In the genomic region with DNA sequence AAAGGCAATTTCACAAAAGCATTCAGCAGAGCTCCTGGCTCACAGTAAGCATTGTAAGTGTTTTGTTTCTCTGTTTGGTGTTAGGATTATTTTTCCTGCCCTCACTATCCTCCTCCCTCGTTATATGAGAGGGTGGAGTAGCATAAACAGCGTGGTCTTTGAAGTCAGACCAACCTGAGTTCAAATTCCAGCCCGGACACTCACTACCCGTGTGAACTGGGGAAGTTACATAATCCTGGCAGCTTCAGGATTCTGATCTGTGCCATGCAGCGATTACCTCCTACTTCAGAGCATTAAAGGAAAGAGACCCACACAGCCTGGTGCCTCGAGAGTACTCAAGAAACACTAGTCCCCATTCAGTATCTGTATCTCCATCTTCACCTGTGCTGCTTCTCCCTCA, we compare ENCODE assay signal across 34 cellular contexts.
A peak's percentile ranks its signal among the peaks of the same experiment; 100 is the strongest.
DNase-seq lines count a peak whose midpoint lies in the region; ATAC-seq and TF ChIP-seq lines count a peak whose summit lies in the region.
"Had no signal": no experiment of that assay in that cellular context is flagged by ENCODE, and none has a peak within 500 bp of the region (broad histone marks: within the 10 kb centered on the region; RNA-seq: fewer than 3 reads in every experiment).

No MANE protein-coding gene starts in this region.

- no peak for ATAC-seq in GM19395 (IDR thresholded peaks at IDR 0.05; ENCODE audit: unreplicated experiment)
- no peak for ATAC-seq in upper lobe of left lung (ENCODE audit: low FRiP score in 2 of 2)
- ATAC-seq: activated T-cell treated with anti-CD3 and anti-CD28 coated beads, Interleukin-2, amount 50 U/mL, for 4 hours; foreskin keratinocyte; left ventricle myocardium superior; pancreas; stimulated activated memory B cell treated with anti-CD40 and anti-IgM and Interleukin-4, amounts not matched to agents 10 μg/mL and 1 μg/mL and 100 μg/mL, for 72 hours had no signal

- peak; percentile 6 for DNase-seq in EH (ENCODE audit: low read depth)
- DNase-seq in SW480 (ENCODE audit: low spot score), result peak; percentile 47
- peak; percentile 44 for DNase-seq in fibroblast of peridontal ligament (ENCODE audit: extremely low read depth)
- no peak for DNase-seq in osteoblast (ENCODE audit: insufficient read length, low spot score, missing footprints)
- DNase-seq in SK-N-DZ (ENCODE audit: low spot score), result no peak
- DNase-seq in CD14-positive monocyte (ENCODE audit: low spot score), result no peak
- DNase-seq in upper lobe of left lung, result no peak
- DNase-seq: 8988T; activated CD4-positive, alpha-beta T cell treated with anti-CD3 and anti-CD28 coated beads, Interleukin-2, amount 10 ng/mL, durations not matched to agents 7 days and 5 days; activated T-cell treated with anti-CD3 and anti-CD28 coated beads, Interleukin-2, amount 50 U/mL, for 4 hours; CD4-positive, CD25-positive, alpha-beta regulatory T cell; effector CD8-positive, alpha-beta T cell; erythroblast; foreskin keratinocyte; hypothalamus; Kasumi-1; left ventricle myocardium superior; NCI-H1092 treated with DMSO at 0.1 percent for 48 hours; NCI-H187 treated with DMSO at 0.1 percent for 48 hours; NCI-H2171 treated with DMSO at 0.1 percent for 48 hours; NCI-H526; nephron progenitor cell; NK-92 treated with Interleukin-12 subunit alpha and Interleukin-12 subunit beta, amount 100 ng/mL, for 24 hours; pancreas; right cardiac atrium; SHP77 treated with DMSO at 0.1 percent for 48 hours; stimulated activated CD4-positive, alpha-beta T cell treated with anti-CD3 and anti-CD28 coated beads, Interleukin-4, amount 100 ng/mL, for 4 hours; substantia nigra; T1000; upper lobe of right lung had no signal

- H3K9me3 Mint-ChIP-seq in CD14-positive monocyte, result peaks cover 3 to 14% (median 6%) of the 10 kb centered on the region in 7 donors

- no peak for TF ChIP-seq POLR2A in upper lobe of left lung (IDR thresholded peaks at IDR 0.05)

- 43 to 66% methylated on average over 6 of the region's 6 CpGs for WGBS in upper lobe of left lung, 2 donors

- H3K4me1 Mint-ChIP-seq in CD14-positive monocyte, result no peaks in the 10 kb centered on the region
- H3K4me1 Mint-ChIP-seq: activated CD4-positive, alpha-beta T cell treated with anti-CD3 and anti-CD28 coated beads, Interleukin-2, amount 10 ng/mL, durations not matched to agents 7 days and 5 days; brain; CD4-positive, CD25-positive, alpha-beta regulatory T cell; nephron progenitor cell; stimulated activated memory B cell treated with anti-CD40 and anti-IgM and Interleukin-4, amounts not matched to agents 10 μg/mL and 1 μg/mL and 100 μg/mL, for 72 hours had no signal

- H3K79me2 ChIP-seq in osteoblast (ENCODE audit: insufficient read depth, low read length), result no peaks in the 10 kb centered on the region

- TF ChIP-seq EP300 in upper lobe of left lung (IDR thresholded peaks at IDR 0.05), result no peak

- H3K4me1 ChIP-seq in osteoblast (ENCODE audit: insufficient read depth, low read length), result no peaks in the 10 kb centered on the region
- no peaks in the 10 kb centered on the region for H3K4me1 ChIP-seq in upper lobe of left lung
- H3K4me1 ChIP-seq: foreskin keratinocyte, pancreas, upper lobe of right lung had no signal

- H3K4me3 Mint-ChIP-seq in CD14-positive monocyte, result no peak overlapping the region
- H3K4me3 Mint-ChIP-seq: activated CD4-positive, alpha-beta T cell treated with anti-CD3 and anti-CD28 coated beads, Interleukin-2, amount 10 ng/mL, durations not matched to agents 7 days and 5 days; activated T-cell treated with anti-CD3 and anti-CD28 coated beads, Interleukin-2, amount 50 U/mL, for 4 hours; brain; CD4-positive, CD25-positive, alpha-beta regulatory T cell; nephron progenitor cell; stimulated activated memory B cell treated with anti-CD40 and anti-IgM and Interleukin-4, amounts not matched to agents 10 μg/mL and 1 μg/mL and 100 μg/mL, for 72 hours; WTC11 had no signal

- no peaks in the 10 kb centered on the region for H4K20me1 ChIP-seq in osteoblast (ENCODE audit: insufficient read depth, low read length)

- intact Hi-C loops in CD14-positive monocyte (cut with micrococcal nuclease), result no loop called here

- H2AFZ ChIP-seq in osteoblast (ENCODE audit: low read length), result no peak overlapping the region

- TF ChIP-seq CTCF in osteoblast (IDR thresholded peaks at IDR 0.05; ENCODE audit: extremely low read depth, low read depth, low read length) (no peak), CD14-positive monocyte (IDR thresholded peaks at IDR 0.05) (no peak), upper lobe of left lung (IDR thresholded peaks at IDR 0.05) (no peak)

- no peak overlapping the region for H3K27ac Mint-ChIP-seq in CD14-positive monocyte
- H3K27ac Mint-ChIP-seq: activated CD4-positive, alpha-beta T cell treated with anti-CD3 and anti-CD28 coated beads, Interleukin-2, amount 10 ng/mL, durations not matched to agents 7 days and 5 days; brain; CD4-positive, CD25-positive, alpha-beta regulatory T cell; nephron progenitor cell; stimulated activated memory B cell treated with anti-CD40 and anti-IgM and Interleukin-4, amounts not matched to agents 10 μg/mL and 1 μg/mL and 100 μg/mL, for 72 hours; WTC11 had no signal

- H3K27me3 Mint-ChIP-seq in CD14-positive monocyte (ENCODE audit: low read depth in 3 of 3), result no peaks in the 10 kb centered on the region
- H3K27me3 Mint-ChIP-seq: activated CD4-positive, alpha-beta T cell treated with anti-CD3 and anti-CD28 coated beads, Interleukin-2, amount 10 ng/mL, durations not matched to agents 7 days and 5 days; brain; CD4-positive, CD25-positive, alpha-beta regulatory T cell; stimulated activated memory B cell treated with anti-CD40 and anti-IgM and Interleukin-4, amounts not matched to agents 10 μg/mL and 1 μg/mL and 100 μg/mL, for 72 hours had no signal

- no peaks in the 10 kb centered on the region for H3K36me3 ChIP-seq in osteoblast (ENCODE audit: insufficient read depth, low read length)
- no peaks in the 10 kb centered on the region for H3K36me3 ChIP-seq in upper lobe of left lung
- H3K36me3 ChIP-seq: pancreas, upper lobe of right lung had no signal

- H3K27ac ChIP-seq in osteoblast (ENCODE audit: low read depth, low read length), result no peak overlapping the region
- H3K27ac ChIP-seq in upper lobe of left lung, result no peak overlapping the region
- H3K27ac ChIP-seq: foreskin keratinocyte, pancreas, upper lobe of right lung had no signal

- H3K4me3 ChIP-seq in osteoblast (ENCODE audit: insufficient read depth, low read length) (no peak overlapping the region), upper lobe of left lung (no peak overlapping the region)
- H3K4me3 ChIP-seq: pancreas, upper lobe of right lung had no signal

- H3K9me3 ChIP-seq in osteoblast (ENCODE audit: low read depth, low read length) (no peaks in the 10 kb centered on the region), upper lobe of left lung (no peaks in the 10 kb centered on the region)
- H3K9me3 ChIP-seq: pancreas, upper lobe of right lung had no signal

- no peaks in the 10 kb centered on the region for H3K36me3 Mint-ChIP-seq in CD14-positive monocyte
- H3K36me3 Mint-ChIP-seq: brain; CD4-positive, CD25-positive, alpha-beta regulatory T cell; stimulated activated memory B cell treated with anti-CD40 and anti-IgM and Interleukin-4, amounts not matched to agents 10 μg/mL and 1 μg/mL and 100 μg/mL, for 72 hours had no signal

- no peaks in the 10 kb centered on the region for H3K27me3 ChIP-seq in osteoblast (ENCODE audit: insufficient read depth, low read length)
- no peaks in the 10 kb centered on the region for H3K27me3 ChIP-seq in upper lobe of left lung
- H3K27me3 ChIP-seq: foreskin keratinocyte, pancreas, upper lobe of right lung had no signal

- peak overlapping the region; percentile 23 for H3K4me2 ChIP-seq in osteoblast (ENCODE audit: insufficient read depth, low read length)

Comparison
In these comparisons a context has a peak if more than half of its experiments do, and no peak if none do; other contexts are left out.
1. DNase-seq: peak in EH (single experiment), SW480 (single experiment) and fibroblast of peridontal ligament (single experiment); none in osteoblast (single experiment), SK-N-DZ (single experiment), CD14-positive monocyte (single experiment) and upper lobe of left lung (0 of 2).